In genomic region chr6:168518348-168518745, GRCh38 we compare ENCODE assay signal across 32 cellular contexts.
"Had no signal": no experiment of that assay in that cellular context is flagged by ENCODE, and none has a peak within 500 bp of the region (broad histone marks: within the 10 kb centered on the region; RNA-seq: fewer than 3 reads in every experiment).

No MANE protein-coding gene starts in this region.

- H3K27ac Mint-ChIP-seq: activated CD4-positive, alpha-beta memory T cell treated with anti-CD3 and anti-CD28 coated beads for 36 hours; activated CD4-positive, alpha-beta T cell treated with anti-CD3 and anti-CD28 coated beads for 36 hours; activated CD4-positive, alpha-beta T cell treated with anti-CD3 and anti-CD28 coated beads, Interleukin-2, amount 10 ng/mL, durations not matched to agents 24 days and 14 days; activated CD8-positive, alpha-beta memory T cell treated with anti-CD3 and anti-CD28 coated beads, Interleukin-2, amount 10 ng/mL, durations not matched to agents 7 days and 5 days; activated CD8-positive, alpha-beta T cell treated with anti-CD3 and anti-CD28 coated beads, Interleukin-2, amount 10 ng/mL, durations not matched to agents 7 days and 5 days; activated naive CD4-positive, alpha-beta T cell treated with anti-CD3 and anti-CD28 coated beads for 36 hours; activated naive CD4-positive, alpha-beta T cell treated with anti-CD3 and anti-CD28 coated beads, Interleukin-2, amount 50 U/mL, for 24 hours; activated naive CD8-positive, alpha-beta T cell treated with anti-CD3 and anti-CD28 coated beads for 36 hours; activated naive CD8-positive, alpha-beta T cell treated with anti-CD3 and anti-CD28 coated beads, Interleukin-2, amount 50 U/mL, for 24 hours; activated T-helper 1 cell treated with anti-CD3 and anti-CD28 coated beads, Interleukin-12 subunit alpha, Interleukin-12 subunit beta, Interleukin-2, Interleukin-4 antibody, amounts not matched to agents 30 ng/mL and 10 ng/mL and 1 ng/mL, durations not matched to agents 14 hours and 24 hours and 36 hours; activated T-helper 2 cell treated with anti-CD3 and anti-CD28 coated beads, Interferon-gamma antibody, Interleukin-2, Interleukin-4, amounts not matched to agents 10 μg/mL and 5 μg/mL and 100 μg/mL, durations not matched to agents 14 hours and 24 hours and 36 hours had no signal

- H3K9me3 ChIP-seq: adrenal gland, body of pancreas, colonic mucosa, esophagus squamous epithelium, gastroesophageal sphincter had no signal

- H3K9me3 Mint-ChIP-seq: activated CD4-positive, alpha-beta memory T cell treated with anti-CD3 and anti-CD28 coated beads for 36 hours; activated CD4-positive, alpha-beta T cell treated with anti-CD3 and anti-CD28 coated beads, Interleukin-2, amount 10 ng/mL, durations not matched to agents 24 days and 14 days; activated naive CD4-positive, alpha-beta T cell treated with anti-CD3 and anti-CD28 coated beads for 36 hours; activated naive CD4-positive, alpha-beta T cell treated with anti-CD3 and anti-CD28 coated beads, Interleukin-2, amount 50 U/mL, for 24 hours; activated naive CD8-positive, alpha-beta T cell treated with anti-CD3 and anti-CD28 coated beads for 36 hours; activated naive CD8-positive, alpha-beta T cell treated with anti-CD3 and anti-CD28 coated beads, Interleukin-2, amount 50 U/mL, for 24 hours had no signal

- H3K4me1 Mint-ChIP-seq: activated CD4-positive, alpha-beta T cell treated with anti-CD3 and anti-CD28 coated beads for 36 hours; activated CD4-positive, alpha-beta T cell treated with anti-CD3 and anti-CD28 coated beads, Interleukin-2, amount 10 ng/mL, durations not matched to agents 24 days and 14 days; activated CD8-positive, alpha-beta memory T cell treated with anti-CD3 and anti-CD28 coated beads, Interleukin-2, amount 10 ng/mL, durations not matched to agents 7 days and 5 days; activated naive CD4-positive, alpha-beta T cell treated with anti-CD3 and anti-CD28 coated beads, Interleukin-2, amount 50 U/mL, for 24 hours; activated naive CD8-positive, alpha-beta T cell treated with anti-CD3 and anti-CD28 coated beads for 36 hours; activated naive CD8-positive, alpha-beta T cell treated with anti-CD3 and anti-CD28 coated beads, Interleukin-2, amount 50 U/mL, for 24 hours had no signal

- H3K27me3 ChIP-seq: adrenal gland, body of pancreas, cardiac muscle cell, colonic mucosa, esophagus squamous epithelium, gastroesophageal sphincter had no signal

- H3K27ac ChIP-seq: adrenal gland, body of pancreas, cardiac muscle cell, colonic mucosa, epithelial cell of prostate, esophagus squamous epithelium, gastroesophageal sphincter had no signal

- H3K4me3 ChIP-seq: adrenal gland, body of pancreas, cardiac muscle cell, colonic mucosa, esophagus squamous epithelium, gastroesophageal sphincter had no signal

- FAIRE-seq: endometrium, endothelial cell of umbilical vein had no signal

- H3K36me3 Mint-ChIP-seq: activated CD4-positive, alpha-beta memory T cell treated with anti-CD3 and anti-CD28 coated beads for 36 hours; activated CD8-positive, alpha-beta memory T cell treated with anti-CD3 and anti-CD28 coated beads, Interleukin-2, amount 10 ng/mL, durations not matched to agents 7 days and 5 days; activated naive CD4-positive, alpha-beta T cell treated with anti-CD3 and anti-CD28 coated beads, Interleukin-2, amount 50 U/mL, for 24 hours; activated naive CD8-positive, alpha-beta T cell treated with anti-CD3 and anti-CD28 coated beads for 36 hours had no signal

- DNase-seq: activated CD4-positive, alpha-beta memory T cell treated with anti-CD3 and anti-CD28 coated beads for 36 hours; activated CD4-positive, alpha-beta T cell treated with anti-CD3 and anti-CD28 coated beads for 36 hours; activated CD4-positive, alpha-beta T cell treated with anti-CD3 and anti-CD28 coated beads, Interleukin-2, amount 10 ng/mL, durations not matched to agents 24 days and 14 days; activated CD4-positive, CD25-positive, alpha-beta regulatory T cell; activated CD4-positive, CD25-positive, alpha-beta regulatory T cell treated with anti-CD3 and anti-CD28 coated beads, Interleukin-2, amount 50 U/mL, for 72 hours; activated CD8-positive, alpha-beta memory T cell treated with anti-CD3 and anti-CD28 coated beads, Interleukin-2, amount 10 ng/mL, durations not matched to agents 7 days and 5 days; activated CD8-positive, alpha-beta memory T cell treated with anti-CD3 and anti-CD28 coated beads, Interleukin-2, amount 50 U/mL, for 4 hours; activated CD8-positive, alpha-beta T cell treated with anti-CD3 and anti-CD28 coated beads, Interleukin-2, amount 10 ng/mL, durations not matched to agents 7 days and 5 days; activated naive CD4-positive, alpha-beta T cell treated with anti-CD3 and anti-CD28 coated beads for 36 hours; activated naive CD8-positive, alpha-beta T cell treated with anti-CD3 and anti-CD28 coated beads for 36 hours; activated naive CD8-positive, alpha-beta T cell treated with anti-CD3 and anti-CD28 coated beads, Interleukin-2, amount 50 U/mL, for 24 hours; activated T-cell treated with anti-CD3 and anti-CD28 coated beads, Interleukin-2, amount 50 U/mL, for 1 hour; activated T-cell treated with anti-CD3 and anti-CD28 coated beads, Interleukin-2, amount 50 U/mL, for 48 hours; adrenal gland; amygdala; aorta; body of pancreas; central memory CD4-positive, alpha-beta T cell; cerebellar nuclear complex; colonic mucosa; effector CD8-positive, alpha-beta T cell; esophagus squamous epithelium; foreskin melanocyte; T-helper 2 cell had no signal

- H3K36me3 ChIP-seq: adrenal gland, cardiac muscle cell, colonic mucosa, esophagus squamous epithelium had no signal

- ATAC-seq: activated CD4-positive, alpha-beta T cell treated with anti-CD3 and anti-CD28 coated beads for 36 hours; activated CD8-positive, alpha-beta memory T cell treated with anti-CD3 and anti-CD28 coated beads, Interleukin-2, amount 10 ng/mL, durations not matched to agents 7 days and 5 days; activated CD8-positive, alpha-beta T cell treated with anti-CD3 and anti-CD28 coated beads, Interleukin-2, amount 10 ng/mL, durations not matched to agents 7 days and 5 days; activated naive CD8-positive, alpha-beta T cell treated with anti-CD3 and anti-CD28 coated beads, Interleukin-2, amount 50 U/mL, for 24 hours; body of pancreas; gastroesophageal sphincter had no signal

- H3K4me1 ChIP-seq: adrenal gland, body of pancreas, colonic mucosa, esophagus squamous epithelium had no signal

- H3K27me3 Mint-ChIP-seq: activated CD4-positive, alpha-beta memory T cell treated with anti-CD3 and anti-CD28 coated beads for 36 hours; activated CD4-positive, alpha-beta T cell treated with anti-CD3 and anti-CD28 coated beads, Interleukin-2, amount 10 ng/mL, durations not matched to agents 24 days and 14 days; activated CD8-positive, alpha-beta memory T cell treated with anti-CD3 and anti-CD28 coated beads, Interleukin-2, amount 10 ng/mL, durations not matched to agents 7 days and 5 days; activated naive CD8-positive, alpha-beta T cell treated with anti-CD3 and anti-CD28 coated beads for 36 hours had no signal

- H3K4me3 Mint-ChIP-seq: activated CD4-positive, alpha-beta memory T cell treated with anti-CD3 and anti-CD28 coated beads for 36 hours; activated CD4-positive, alpha-beta T cell treated with anti-CD3 and anti-CD28 coated beads for 36 hours; activated CD4-positive, alpha-beta T cell treated with anti-CD3 and anti-CD28 coated beads, Interleukin-2, amount 10 ng/mL, durations not matched to agents 24 days and 14 days; activated CD8-positive, alpha-beta memory T cell treated with anti-CD3 and anti-CD28 coated beads, Interleukin-2, amount 10 ng/mL, durations not matched to agents 7 days and 5 days; activated CD8-positive, alpha-beta T cell treated with anti-CD3 and anti-CD28 coated beads, Interleukin-2, amount 10 ng/mL, durations not matched to agents 7 days and 5 days; activated naive CD4-positive, alpha-beta T cell treated with anti-CD3 and anti-CD28 coated beads for 36 hours; activated naive CD4-positive, alpha-beta T cell treated with anti-CD3 and anti-CD28 coated beads, Interleukin-2, amount 50 U/mL, for 24 hours; activated naive CD8-positive, alpha-beta T cell treated with anti-CD3 and anti-CD28 coated beads for 36 hours; activated naive CD8-positive, alpha-beta T cell treated with anti-CD3 and anti-CD28 coated beads, Interleukin-2, amount 50 U/mL, for 24 hours; activated T-helper 1 cell treated with anti-CD3 and anti-CD28 coated beads, Interleukin-12 subunit alpha, Interleukin-12 subunit beta, Interleukin-2, Interleukin-4 antibody, amounts not matched to agents 30 ng/mL and 10 ng/mL and 1 ng/mL, durations not matched to agents 14 hours and 24 hours and 36 hours had no signal
